In the genomic region with DNA sequence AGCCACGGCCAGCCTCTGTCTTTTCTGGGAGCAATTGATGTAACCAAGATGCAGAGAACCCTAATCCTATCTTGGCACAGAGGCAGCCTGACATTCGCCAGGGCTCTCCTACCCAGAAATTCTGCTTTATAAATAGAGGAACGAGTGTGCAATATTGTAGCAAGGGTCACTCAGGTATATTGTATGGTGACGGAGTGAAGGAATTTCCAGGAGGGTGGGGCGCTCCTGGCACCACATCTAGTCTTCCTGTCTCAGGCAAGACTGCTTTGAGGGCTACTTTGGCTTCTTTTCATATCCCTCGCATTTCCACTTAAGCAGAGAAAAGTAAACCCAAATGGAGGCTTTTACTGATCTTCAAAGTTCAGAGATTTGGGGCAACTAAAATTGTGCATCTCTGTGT, we compare ENCODE assay signal across 23 cellular contexts.
"Had no signal": no experiment of that assay in that cellular context is flagged by ENCODE, and none has a peak within 500 bp of the region (broad histone marks: within the 10 kb centered on the region; RNA-seq: fewer than 3 reads in every experiment).

No MANE protein-coding gene starts in this region.

- H3K27ac ChIP-seq: heart left ventricle, pancreas, prostate gland, skin epidermis, tibial nerve, uterus had no signal

- H3K4me3 ChIP-seq: heart left ventricle, lung, pancreas, prostate gland, skin epidermis, tibial nerve, uterus had no signal

- H3K27me3 ChIP-seq: pancreas, tibial nerve, uterus had no signal

- DNase-seq: heart left ventricle; hypothalamus; midbrain; naive thymus-derived CD8-positive, alpha-beta T cell; pancreas; posterior cingulate gyrus; retina; right cardiac atrium; stimulated activated CD4-positive, alpha-beta T cell treated with anti-CD3 and anti-CD28 coated beads, Interleukin-1b, Interleukin-23, amount 100 ng/mL, for 48 hours; stimulated activated CD4-positive, alpha-beta T cell treated with anti-CD3 and anti-CD28 coated beads, Interleukin-2, amount 100 ng/mL, for 48 hours; stimulated activated CD4-positive, alpha-beta T cell treated with anti-CD3 and anti-CD28 coated beads, Interleukin-4, amount 100 ng/mL, for 4 hours; stimulated activated CD8-positive, alpha-beta memory T cell treated with anti-CD3 and anti-CD28 coated beads, Interleukin-4, amount 100 ng/mL, for 48 hours; stimulated activated naive CD4-positive, alpha-beta T cell treated with Interleukin-2 at 50 U/mL for 16 hours; stimulated activated naive CD8-positive, alpha-beta T cell treated with anti-CD3 and anti-CD28 coated beads, Interleukin-15, amount 100 ng/mL, for 72 hours; substantia nigra; uterus had no signal

- FAIRE-seq: pancreas had no signal

- ATAC-seq: heart left ventricle; left lobe of liver; naive thymus-derived CD8-positive, alpha-beta T cell; pancreas; right cardiac atrium; sciatic nerve; stimulated activated memory B cell treated with anti-CD40 and anti-IgM and Interleukin-4, amounts not matched to agents 10 μg/mL and 1 μg/mL and 100 μg/mL, for 72 hours; stimulated activated naive CD8-positive, alpha-beta T cell treated with anti-CD3 and anti-CD28 coated beads, Interleukin-15, amount 100 ng/mL, for 72 hours had no signal

- H3K4me1 ChIP-seq: heart left ventricle, pancreas, prostate gland, tibial nerve, uterus had no signal

- H3K9me3 ChIP-seq: pancreas, prostate gland, uterus had no signal

- H3K36me3 ChIP-seq: heart left ventricle, pancreas, prostate gland, tibial nerve, uterus had no signal
